In the genomic region with DNA sequence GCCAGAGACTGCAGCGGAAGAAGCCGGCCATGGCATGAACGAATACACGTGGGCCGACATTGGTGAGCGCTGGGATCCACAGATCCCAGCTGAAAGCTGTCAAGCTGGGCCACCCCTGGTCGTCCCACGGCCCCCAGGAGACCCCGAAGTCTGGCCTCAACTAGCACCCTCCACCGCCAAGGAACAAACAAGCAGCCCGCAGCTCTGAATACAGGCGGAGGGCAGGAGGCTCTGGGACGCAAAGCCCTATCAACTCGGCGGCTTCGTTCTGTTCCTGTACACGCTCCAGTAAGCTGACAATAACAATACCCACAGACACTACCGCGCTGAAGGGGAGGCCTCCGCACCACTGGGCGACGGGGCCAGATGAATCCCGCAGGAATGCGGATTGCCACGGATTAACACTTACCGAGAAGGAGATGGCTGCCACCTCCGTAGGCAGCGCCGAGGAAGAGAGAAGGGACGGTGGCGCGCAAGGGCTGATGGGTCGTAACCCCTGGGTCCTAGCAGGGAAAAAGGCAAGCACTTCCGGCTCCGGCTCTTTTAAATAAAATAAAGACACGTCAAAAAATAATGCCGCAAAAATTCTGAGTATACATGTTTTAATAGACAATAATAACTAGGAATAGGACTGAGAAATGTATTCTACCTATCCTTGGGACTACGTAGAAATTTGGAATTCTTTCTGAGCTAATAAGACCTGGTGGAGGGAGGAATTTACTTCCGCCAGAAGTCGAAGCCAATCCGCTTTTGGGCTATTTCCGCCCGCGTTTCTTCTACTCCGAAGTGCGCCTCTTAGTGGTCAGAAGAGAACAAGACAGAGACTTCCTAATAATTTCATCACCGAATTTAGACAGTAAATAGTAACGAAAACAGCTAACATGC, we compare ENCODE assay signal across 8 cellular contexts. TPM values are rescaled to one million over a fixed set of nuclear protein-coding genes. Genes with fewer than 3 reads are reported as not detected.
DNase-seq lines count a peak whose midpoint lies in the region; ATAC-seq and TF ChIP-seq lines count a peak whose summit lies in the region.

Gene RPL32 (minus strand): TSS at position 481 of the 885 bp plus-strand sequence. CDS start 1,328 bp downstream, outside the sequence.

- H3K4me1 ChIP-seq in osteoblast (ENCODE audit: insufficient read depth, low read length) (peaks cover 33% of the 10 kb centered on the region), thoracic aorta (ENCODE audit: control insufficient read depth in 1 of 2, low read depth in 2 of 2) (peaks cover 7 to 32% of the 10 kb centered on the region in 2 donors)

- peaks cover 48 to 50% of the 10 kb centered on the region in 2 donors for H3K36me3 Mint-ChIP-seq in activated naive CD4-positive, alpha-beta T cell treated with anti-CD3 and anti-CD28 coated beads, Interleukin-2, amount 50 U/mL, for 72 hours
- H3K36me3 Mint-ChIP-seq in glutamatergic neuron (ENCODE audit: unreplicated experiment) = no peaks in the 10 kb centered on the region

- peak within 1 kb of the TSS; percentile 100 for H3K27ac Mint-ChIP-seq in activated naive CD4-positive, alpha-beta T cell treated with anti-CD3 and anti-CD28 coated beads, Interleukin-2, amount 50 U/mL, for 72 hours
- peak within 1 kb of the TSS; percentile 97 for H3K27ac Mint-ChIP-seq in glutamatergic neuron (ENCODE audit: unreplicated experiment)

- no peaks in the 10 kb centered on the region for H3K9me3 Mint-ChIP-seq in activated naive CD4-positive, alpha-beta T cell treated with anti-CD3 and anti-CD28 coated beads, Interleukin-2, amount 50 U/mL, for 72 hours
- H3K9me3 Mint-ChIP-seq in glutamatergic neuron (ENCODE audit: unreplicated experiment) = peaks cover 6% of the 10 kb centered on the region

- DNase-seq in NCI-H1092 treated with DMSO at 0.1 percent for 48 hours (lab: John Stamatoyannopoulos, UW) (peak; percentile 99), SKM-1 (lab: John Stamatoyannopoulos, UW; ENCODE audit: unreplicated experiment) (peak; percentile 95), glutamatergic neuron (peak; percentile 85), osteoblast (ENCODE audit: insufficient read length, low spot score, missing footprints) (peak; percentile 92), thoracic aorta (ENCODE audit: low spot score) (peak; percentile 49)
- peak; percentile 80 to 84 for DNase-seq in activated naive CD4-positive, alpha-beta T cell treated with anti-CD3 and anti-CD28 coated beads, Interleukin-2, amount 50 U/mL, for 72 hours (ENCODE audit: low spot score in 2 of 2)

- peak; percentile 95 for TF ChIP-seq POLR2A in GM10847 (IDR thresholded peaks at IDR 0.05; ENCODE audit: extremely low read depth, insufficient read length)

- peaks cover 50% of the 10 kb centered on the region for H3K79me2 ChIP-seq in osteoblast (ENCODE audit: insufficient read depth, low read length)

- peak within 1 kb of the TSS; percentile 88 for H3K4me3 ChIP-seq in osteoblast (ENCODE audit: insufficient read depth, low read length)
- H3K4me3 ChIP-seq in thoracic aorta = peak within 1 kb of the TSS; percentile 76

- peak within 1 kb of the TSS; percentile 99 for H3K27ac ChIP-seq in osteoblast (ENCODE audit: low read depth, low read length)
- peak within 1 kb of the TSS; percentile 85 to 96 for H3K27ac ChIP-seq in thoracic aorta

- TF ChIP-seq CTCF in glutamatergic neuron (IDR thresholded peaks at IDR 0.05; ENCODE audit: partially characterized antibody, unreplicated experiment) (peak; percentile 80), osteoblast (IDR thresholded peaks at IDR 0.05; ENCODE audit: extremely low read depth, low read depth, low read length) (peak; percentile 97), thoracic aorta (IDR thresholded peaks at IDR 0.05) (peak; percentile 77)

- H3K27me3 Mint-ChIP-seq in glutamatergic neuron (ENCODE audit: unreplicated experiment) = peaks cover 6% of the 10 kb centered on the region

- H2AFZ ChIP-seq in osteoblast (ENCODE audit: low read length) = peak within 1 kb of the TSS; percentile 96

- no peaks in the 10 kb centered on the region for H3K27me3 ChIP-seq in osteoblast (ENCODE audit: insufficient read depth, low read length)
- no peaks in the 10 kb centered on the region for H3K27me3 ChIP-seq in thoracic aorta (replicated peaks; ENCODE audit: insufficient read depth)

- ATAC-seq in HG02623 (IDR thresholded peaks at IDR 0.05; ENCODE audit: unreplicated experiment) (peak; percentile 84), thoracic aorta (ENCODE audit: insufficient number of reproducible peaks, low FRiP score, low read depth) (peak; percentile 89)
- peak; percentile 94 to 97 for ATAC-seq in activated naive CD4-positive, alpha-beta T cell treated with anti-CD3 and anti-CD28 coated beads, Interleukin-2, amount 50 U/mL, for 72 hours

- peak within 1 kb of the TSS; percentile 98 for H3K4me3 Mint-ChIP-seq in glutamatergic neuron (ENCODE audit: unreplicated experiment)

- H4K20me1 ChIP-seq in osteoblast (ENCODE audit: insufficient read depth, low read length) = peaks cover 48% of the 10 kb centered on the region

- peak within 1 kb of the TSS; percentile 97 for H3K4me2 ChIP-seq in osteoblast (ENCODE audit: insufficient read depth, low read length)

- H3K36me3 ChIP-seq in osteoblast (ENCODE audit: insufficient read depth, low read length) = peaks cover 38% of the 10 kb centered on the region
- H3K36me3 ChIP-seq in thoracic aorta = peaks cover 21% of the 10 kb centered on the region

- peaks cover 17% of the 10 kb centered on the region for H3K4me1 Mint-ChIP-seq in glutamatergic neuron (ENCODE audit: low read depth, unreplicated experiment)

- H3K9me3 ChIP-seq in osteoblast (ENCODE audit: low read depth, low read length) (no peaks in the 10 kb centered on the region), thoracic aorta (no peaks in the 10 kb centered on the region)

RNA-seq across cellular contexts. Expression of gene RPL32, which starts in this region (rescaled TPM):
- 1,000 to 10,000 TPM; 2,520 to 2,880 TPM for total RNA-seq in activated naive CD4-positive, alpha-beta T cell treated with anti-CD3 and anti-CD28 coated beads, Interleukin-2, amount 50 U/mL, for 72 hours
- total RNA-seq in glutamatergic neuron (ENCODE audit: unreplicated experiment) (966 TPM), osteoblast (524 and 1,095 TPM in 2 replicates), thoracic aorta (100 to 1,000 TPM; 455 to 867 TPM)

Comparison
In these comparisons a context has a peak if more than half of its experiments do, and no peak if none do; other contexts are left out.
1. Peak in every context shown above with its lines: DNase-seq, ATAC-seq, H3K4me3 ChIP-seq and H3K27ac ChIP-seq.
2. DNase-seq: peak in every context shown above with its lines; median percentile 99 in NCI-H1092 treated with DMSO at 0.1 percent for 48 hours; 95 in SKM-1; 92 in osteoblast; 85 in glutamatergic neuron; 82 in activated naive CD4-positive, alpha-beta T cell treated with anti-CD3 and anti-CD28 coated beads, Interleukin-2, amount 50 U/mL, for 72 hours; 49 in thoracic aorta.